Comparison of ENCODE assay signal across 1 cellular context in genomic region chr2:218389333-218390150, GRCh38.
A peak's percentile ranks its signal among the peaks of the same experiment; 100 is the strongest.
TF ChIP-seq lines count a peak whose summit lies in the region.

No MANE protein-coding gene starts in this region.

TF ChIP-seq in HepG2, 621 proteins besides CTCF, POLR2A, EP300 and RAD21 (continued from another document):
- TF ChIP-seq STAT6 (CRISPR knock-in tag; IDR thresholded peaks at IDR 0.05; ENCODE audit: borderline replicate concordance) = no peak
- no peak for TF ChIP-seq ZNF839 (CRISPR knock-in tag; IDR thresholded peaks at IDR 0.05; ENCODE audit: borderline replicate concordance)
- no peak for TF ChIP-seq PRDM4 (CRISPR knock-in tag; IDR thresholded peaks at IDR 0.05; ENCODE audit: borderline replicate concordance)
- TF ChIP-seq, protein P1, sequence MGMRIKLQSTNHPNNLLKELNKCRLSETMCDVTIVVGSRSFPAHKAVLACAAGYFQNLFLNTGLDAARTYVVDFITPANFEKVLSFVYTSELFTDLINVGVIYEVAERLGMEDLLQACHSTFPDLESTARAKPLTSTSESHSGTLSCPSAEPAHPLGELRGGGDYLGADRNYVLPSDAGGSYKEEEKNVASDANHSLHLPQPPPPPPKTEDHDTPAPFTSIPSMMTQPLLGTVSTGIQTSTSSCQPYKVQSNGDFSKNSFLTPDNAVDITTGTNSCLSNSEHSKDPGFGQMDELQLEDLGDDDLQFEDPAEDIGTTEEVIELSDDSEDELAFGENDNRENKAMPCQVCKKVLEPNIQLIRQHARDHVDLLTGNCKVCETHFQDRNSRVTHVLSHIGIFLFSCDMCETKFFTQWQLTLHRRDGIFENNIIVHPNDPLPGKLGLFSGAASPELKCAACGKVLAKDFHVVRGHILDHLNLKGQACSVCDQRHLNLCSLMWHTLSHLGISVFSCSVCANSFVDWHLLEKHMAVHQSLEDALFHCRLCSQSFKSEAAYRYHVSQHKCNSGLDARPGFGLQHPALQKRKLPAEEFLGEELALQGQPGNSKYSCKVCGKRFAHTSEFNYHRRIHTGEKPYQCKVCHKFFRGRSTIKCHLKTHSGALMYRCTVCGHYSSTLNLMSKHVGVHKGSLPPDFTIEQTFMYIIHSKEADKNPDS (CRISPR knock-in tag; IDR thresholded peaks at IDR 0.05) = no peak
- no peak for TF ChIP-seq ATF4 (CRISPR knock-in tag; IDR thresholded peaks at IDR 0.05)
- TF ChIP-seq EHMT2 (IDR thresholded peaks at IDR 0.05; ENCODE audit: borderline replicate concordance, low read depth, low read length) = no peak
- TF ChIP-seq ZSCAN31 (CRISPR knock-in tag; IDR thresholded peaks at IDR 0.05; ENCODE audit: low read depth) = no peak
- no peak for TF ChIP-seq CREB1 (IDR thresholded peaks at IDR 0.05)
- no peak for TF ChIP-seq CREB1 (CRISPR knock-in tag; IDR thresholded peaks at IDR 0.05)
- peak; percentile 27; the same call in 1 of the 2 replicates for TF ChIP-seq RARA (CRISPR knock-in tag; IDR thresholded peaks at IDR 0.05)
- no peak for TF ChIP-seq ZNF589 (CRISPR knock-in tag; conservative IDR thresholded peaks at IDR 0.05)
- TF ChIP-seq ZNF512 (CRISPR knock-in tag; IDR thresholded peaks at IDR 0.05) = no peak
- no peak for TF ChIP-seq ZNF720 (CRISPR knock-in tag; IDR thresholded peaks at IDR 0.05)
- TF ChIP-seq SRSF4 (IDR thresholded peaks at IDR 0.05; ENCODE audit: low read depth, low read length, poor library complexity, severe bottlenecking) = no peak
- TF ChIP-seq TBX3 (IDR thresholded peaks at IDR 0.05; ENCODE audit: borderline replicate concordance) = peak; percentile 23; the same call in 1 of the 2 replicates
- TF ChIP-seq IKZF1 (IDR thresholded peaks at IDR 0.05) = no peak
